ENCODE assay signal across 8 cellular contexts in the genomic region with DNA sequence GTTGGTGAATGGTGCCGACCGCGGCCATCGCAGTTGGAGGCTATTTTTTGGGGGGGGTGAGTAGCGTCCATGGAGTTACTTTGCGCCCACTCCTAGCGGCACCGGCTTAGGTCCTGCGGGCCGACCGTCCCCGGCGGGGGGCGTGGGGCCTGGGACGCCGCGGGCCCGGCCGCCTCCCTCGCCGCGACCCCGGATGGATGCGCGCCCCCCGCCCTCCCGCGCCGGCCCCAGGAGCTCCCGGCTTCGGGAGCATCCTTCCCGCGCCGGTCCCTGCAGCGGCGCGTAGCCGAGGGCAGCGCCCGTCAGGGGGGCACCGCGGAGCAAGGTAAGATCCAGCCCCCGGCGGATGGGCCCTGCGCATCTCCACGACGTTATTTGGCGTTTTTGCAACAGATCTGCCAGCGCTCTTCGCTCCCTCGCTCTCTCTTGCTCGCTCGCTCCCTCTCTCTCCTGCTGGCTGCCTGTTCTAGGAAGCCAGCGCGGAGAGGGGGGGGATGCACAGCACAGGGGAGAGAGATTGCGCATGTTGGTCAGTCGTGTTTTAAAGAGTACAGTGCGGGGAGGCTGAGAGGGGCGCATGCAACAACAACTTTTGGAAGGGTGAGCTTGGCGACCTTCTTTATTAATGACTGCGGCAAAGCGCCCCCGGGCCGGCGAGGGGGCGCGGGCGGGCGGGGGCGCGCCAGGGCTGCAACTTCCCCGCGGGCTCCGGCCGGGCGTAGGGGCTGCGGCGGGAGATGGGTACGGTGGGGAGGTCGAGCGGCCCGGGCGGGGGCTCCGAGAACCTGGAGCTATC. TPM values are rescaled to one million over a fixed set of nuclear protein-coding genes. Genes with fewer than 3 reads are reported as not detected.
DNase-seq lines count a peak whose midpoint lies in the region; ATAC-seq lines count a peak whose summit lies in the region.

No MANE protein-coding gene starts in this region.

- DNase-seq in Daoy (ENCODE audit: low read depth) = peak; percentile 82
- peak; percentile 67 for DNase-seq in NCI-H226
- peak; percentile 87 for DNase-seq in activated CD4-positive, alpha-beta T cell treated with anti-CD3 and anti-CD28 coated beads, Interleukin-2, amount 10 ng/mL, durations not matched to agents 24 days and 14 days
- peak; percentile 57 for DNase-seq in dedifferentiated amniotic fluid mesenchymal stem cell (ENCODE audit: extremely low spot score)
- DNase-seq in left colon = peak; percentile 70 to 80
- peak; percentile 63 for DNase-seq in stimulated activated CD4-positive, alpha-beta T cell treated with anti-CD3 and anti-CD28 coated beads, Interleukin-1b, Interleukin-23, amount 100 ng/mL, for 48 hours

- H3K27me3 Mint-ChIP-seq in activated CD4-positive, alpha-beta T cell treated with anti-CD3 and anti-CD28 coated beads, Interleukin-2, amount 10 ng/mL, durations not matched to agents 24 days and 14 days = peaks cover 6% of the 10 kb centered on the region

- H3K4me1 Mint-ChIP-seq in activated CD4-positive, alpha-beta T cell treated with anti-CD3 and anti-CD28 coated beads, Interleukin-2, amount 10 ng/mL, durations not matched to agents 24 days and 14 days = peaks cover 23% of the 10 kb centered on the region

- intact Hi-C loops in activated CD4-positive, alpha-beta T cell treated with anti-CD3 and anti-CD28 coated beads, Interleukin-2, amount 10 ng/mL, durations not matched to agents 24 days and 14 days (cut with micrococcal nuclease) = loop anchor here (1.0 to 10.0 kb wide), 10 partner anchors 17 to 521 kb away; a partner anchor contains a TSS
- intact Hi-C loops in left colon (cut with DNase I, micrococcal nuclease) = loop anchor here in 1 of 2 donors (5.0 to 10.0 kb wide), 3 partner anchors 56 to 111 kb away; a partner anchor contains a TSS

- H3K9me3 Mint-ChIP-seq in activated CD4-positive, alpha-beta T cell treated with anti-CD3 and anti-CD28 coated beads, Interleukin-2, amount 10 ng/mL, durations not matched to agents 24 days and 14 days = no peaks in the 10 kb centered on the region

- H3K4me3 Mint-ChIP-seq in activated CD4-positive, alpha-beta T cell treated with anti-CD3 and anti-CD28 coated beads, Interleukin-2, amount 10 ng/mL, durations not matched to agents 24 days and 14 days = peak overlapping the region; percentile 89

- peak overlapping the region; percentile 93 for H3K27ac Mint-ChIP-seq in activated CD4-positive, alpha-beta T cell treated with anti-CD3 and anti-CD28 coated beads, Interleukin-2, amount 10 ng/mL, durations not matched to agents 24 days and 14 days

- peaks cover 2% of the 10 kb centered on the region for H3K36me3 Mint-ChIP-seq in activated CD4-positive, alpha-beta T cell treated with anti-CD3 and anti-CD28 coated beads, Interleukin-2, amount 10 ng/mL, durations not matched to agents 24 days and 14 days (ENCODE audit: low read depth)

- peak; percentile 9 for ATAC-seq in HG02759 (IDR thresholded peaks at IDR 0.05; ENCODE audit: unreplicated experiment)
- peak; percentile 11 for ATAC-seq in left colon
- no peak for ATAC-seq in GM19467 (IDR thresholded peaks at IDR 0.05; ENCODE audit: unreplicated experiment)

RNA-seq across cellular contexts. Expression of a gene that starts 0.4 kb away (rescaled TPM):
- total RNA-seq in Daoy (2014; rRNA removed; shearing (Covaris generic)) = 10.9 and 21.1 TPM in 2 replicates
- total RNA-seq in activated CD4-positive, alpha-beta T cell treated with anti-CD3 and anti-CD28 coated beads, Interleukin-2, amount 10 ng/mL, durations not matched to agents 24 days and 14 days = 72.5 and 81.3 TPM in 2 replicates
- total RNA-seq in left colon = 10 to 100 TPM; 27.1 to 38.9 TPM
